In genomic region chr11:16604784-16605439, GRCh38 we compare ENCODE assay signal across 8 cellular contexts.
A peak's percentile ranks its signal among the peaks of the same experiment; 100 is the strongest.
DNase-seq lines count a peak whose midpoint lies in the region; ATAC-seq, FAIRE-seq and TF ChIP-seq lines count a peak whose summit lies in the region.

No MANE protein-coding gene starts in this region.

- H3K9ac ChIP-seq in SK-N-MC (ENCODE audit: insufficient read length) (peak overlapping the region; percentile 98), endothelial cell of umbilical vein (replicated peaks; ENCODE audit: extremely low read depth, insufficient read depth, low read length) (peak overlapping the region; percentile 58)

- no peaks in the 10 kb centered on the region for H3K79me2 ChIP-seq in endothelial cell of umbilical vein (ENCODE audit: control insufficient read depth, insufficient read depth, low read length)

- H3K9me1 ChIP-seq in endothelial cell of umbilical vein (replicated peaks; ENCODE audit: control insufficient read depth, extremely low read depth, insufficient read depth, low read length) = no peaks in the 10 kb centered on the region

- H4K20me1 ChIP-seq in endothelial cell of umbilical vein (replicated peaks; ENCODE audit: control insufficient read depth, extremely low read depth, insufficient read depth, low read length) = no peaks in the 10 kb centered on the region

- no TSS peak for BruUV-seq in endothelial cell of umbilical vein (replicated peaks; lab: Mats Ljungman, UMichigan)

- H3K4me3 ChIP-seq in AG04450 (ENCODE audit: low read depth, low read length) = peak overlapping the region; percentile 65
- peak overlapping the region; percentile 97 for H3K4me3 ChIP-seq in SK-N-MC
- peak overlapping the region; percentile 12 to 80 (median 56) for H3K4me3 ChIP-seq in endothelial cell of umbilical vein (replicated peaks in 1 of 3; ENCODE audit: insufficient read depth in 1 of 3, low read depth in 1 of 3, low read length in 3 of 3)
- H3K4me3 ChIP-seq in mucosa of descending colon = peak overlapping the region; percentile 32
- H3K4me3 ChIP-seq in vagina = peak overlapping the region; percentile 53 to 59

- ATAC-seq in GM18868 (IDR thresholded peaks at IDR 0.05; ENCODE audit: unreplicated experiment) = peak; percentile 21
- ATAC-seq in mucosa of descending colon = peak; percentile 80
- no peak for ATAC-seq in GM19328 (IDR thresholded peaks at IDR 0.05; ENCODE audit: unreplicated experiment)
- ATAC-seq in GM21825 (IDR thresholded peaks at IDR 0.05; ENCODE audit: unreplicated experiment) = no peak

- TF ChIP-seq CTCF in AG04450 (IDR thresholded peaks at IDR 0.05; ENCODE audit: low read depth, low read length) (no peak), endothelial cell of umbilical vein (IDR thresholded peaks at IDR 0.05; ENCODE audit: extremely low read depth in 1 of 2, insufficient read depth in 1 of 2, low read depth in 1 of 2, low read length in 2 of 2) (no peak), mucosa of descending colon (IDR thresholded peaks at IDR 0.05) (no peak), vagina (IDR thresholded peaks at IDR 0.05) (no peak)

- H3K27me3 ChIP-seq in AG04450 (ENCODE audit: control insufficient read depth, insufficient read depth, low read length) = peaks cover 4% of the 10 kb centered on the region
- H3K27me3 ChIP-seq in endothelial cell of umbilical vein (ENCODE audit: control insufficient read depth in 2 of 2, insufficient read depth in 2 of 2, low read length in 2 of 2) = peaks cover 24 to 36% of the 10 kb centered on the region in 2 experiments
- H3K27me3 ChIP-seq in vagina = peaks cover 1% of the 10 kb centered on the region

- TF ChIP-seq POLR2A in endothelial cell of umbilical vein (IDR thresholded peaks at IDR 0.05; ENCODE audit: low read depth, low read length) (no peak), vagina (IDR thresholded peaks at IDR 0.05) (no peak)

- intact Hi-C loops in endothelial cell of umbilical vein (cut with micrococcal nuclease) = loop anchor here (5.0 to 10.0 kb wide), 2 partner anchors 410 to 558 kb away; no protein-coding TSS in a partner anchor
- intact Hi-C loops in mucosa of descending colon (cut with DNase I, micrococcal nuclease) = loop anchor here (10.0 kb wide), 3 partner anchors 770 to 960 kb away; no protein-coding TSS in a partner anchor
- intact Hi-C loops in vagina (cut with DNase I) = loop anchor here (5.0 kb wide), 1 partner anchor 953 kb away; no protein-coding TSS in a partner anchor

- CTCF ChIA-PET in AG04450 (lab: Charles Lee) = interaction anchor here (1.1 to 2.2 kb wide), 4 partner anchors 9 to 667 kb away, joined by 3 to 10 read pairs (median 4); no protein-coding TSS in a partner anchor
- CTCF ChIA-PET in endothelial cell of umbilical vein (lab: Charles Lee) = interaction anchor here (0.9 to 3.2 kb wide), 6 partner anchors 8 to 954 kb away, joined by 3 to 24 read pairs (median 7); no protein-coding TSS in a partner anchor

- no peaks in the 10 kb centered on the region for H3K9me3 ChIP-seq in AG04450 (ENCODE audit: control insufficient read depth, insufficient read depth, low read length)
- H3K9me3 ChIP-seq in SK-N-MC (ENCODE audit: low read depth, low read length) = no peaks in the 10 kb centered on the region
- no peaks in the 10 kb centered on the region for H3K9me3 ChIP-seq in endothelial cell of umbilical vein (replicated peaks; ENCODE audit: control insufficient read depth, insufficient read depth, low read length)
- no peaks in the 10 kb centered on the region for H3K9me3 ChIP-seq in mucosa of descending colon
- H3K9me3 ChIP-seq in vagina = no peaks in the 10 kb centered on the region

- H3K36me3 ChIP-seq in SK-N-MC (ENCODE audit: insufficient read depth, low read length) (peaks cover 11% of the 10 kb centered on the region; the same call in 1 of the 2 replicates), endothelial cell of umbilical vein (ENCODE audit: control insufficient read depth in 2 of 2, extremely low read depth in 1 of 2, insufficient read depth in 2 of 2, low read length in 2 of 2) (no peaks in the 10 kb centered on the region), mucosa of descending colon (ENCODE audit: low read depth) (no peaks in the 10 kb centered on the region), vagina (no peaks in the 10 kb centered on the region)

- dilution Hi-C loops in endothelial cell of umbilical vein (cut with MboI; ENCODE audit: extremely low pct_ligation_motif_present, low sequenced_read_pairs) = no loop called here

- POLR2A ChIA-PET in AG04450 (lab: Yijun Ruan, JAX) = interaction anchor here (0.6 to 3.9 kb wide), 4 partner anchors 139 to 954 kb away, joined by 3 to 26 read pairs (median 4); no protein-coding TSS in a partner anchor
- POLR2A ChIA-PET in endothelial cell of umbilical vein (lab: Charles Lee) = no interaction called here

- H3K4me2 ChIP-seq in endothelial cell of umbilical vein (ENCODE audit: insufficient read depth, low read length) = peak overlapping the region; percentile 97

- DNase-seq in AG04450 (ENCODE audit: low read depth, low spot score) (no peak), SK-N-MC (ENCODE audit: low read depth, low spot score) (no peak), endothelial cell of umbilical vein (ENCODE audit: low read depth, low spot score) (peak; percentile 29), mucosa of descending colon (peak; percentile 62 to 74 (median 66)), vagina (ENCODE audit: extremely low spot score in 2 of 2) (no peak)

- H3K27ac ChIP-seq in AG04450 (ENCODE audit: low read depth, low read length) (peak overlapping the region; percentile 89), SK-N-MC (peak overlapping the region; percentile 97), endothelial cell of umbilical vein (ENCODE audit: insufficient read depth, low read depth, low read length) (no peak overlapping the region), vagina (peak overlapping the region; percentile 81)

- H3K4me1 ChIP-seq in endothelial cell of umbilical vein (ENCODE audit: control insufficient read depth, extremely low read depth, insufficient read depth, low read length) = peaks cover 29% of the 10 kb centered on the region
- H3K4me1 ChIP-seq in mucosa of descending colon (ENCODE audit: low read depth) = peaks cover 19% of the 10 kb centered on the region
- peaks cover 33% of the 10 kb centered on the region for H3K4me1 ChIP-seq in vagina

- H2AFZ ChIP-seq in endothelial cell of umbilical vein (ENCODE audit: low read depth, low read length) = peak overlapping the region; percentile 33

- FAIRE-seq in endothelial cell of umbilical vein (lab: Jason Lieb, UNC) = peak; percentile 57

TF ChIP-seq in endothelial cell of umbilical vein, 7 proteins besides CTCF, POLR2A, EP300 and RAD21:
- TF ChIP-seq EZH2 (IDR thresholded peaks at IDR 0.05; ENCODE audit: borderline replicate concordance, low read depth, low read length, severe bottlenecking) = peak; percentile 67
- TF ChIP-seq FOS (IDR thresholded peaks at IDR 0.05; ENCODE audit: borderline replicate concordance, insufficient read depth, low read length) = no peak
TF ChIP-seq in endothelial cell of umbilical vein: peak in this region for 1.

Comparison
In these comparisons a context has a peak if more than half of its experiments do, and no peak if none do; other contexts are left out.
1. DNase-seq: peak in endothelial cell of umbilical vein (single experiment) and mucosa of descending colon (3 of 3); none in AG04450 (single experiment), SK-N-MC (single experiment) and vagina (0 of 2).
2. H3K4me3 ChIP-seq: peak in every context shown above with its lines; median percentile 97 in SK-N-MC; 65 in AG04450; 56 in endothelial cell of umbilical vein; 56 in vagina; 32 in mucosa of descending colon.
3. ATAC-seq: peak in GM18868 (single experiment) and mucosa of descending colon (single experiment); none in GM19328 (single experiment) and GM21825 (single experiment).